ENCODE assay signal across 24 cellular contexts in the genomic region with DNA sequence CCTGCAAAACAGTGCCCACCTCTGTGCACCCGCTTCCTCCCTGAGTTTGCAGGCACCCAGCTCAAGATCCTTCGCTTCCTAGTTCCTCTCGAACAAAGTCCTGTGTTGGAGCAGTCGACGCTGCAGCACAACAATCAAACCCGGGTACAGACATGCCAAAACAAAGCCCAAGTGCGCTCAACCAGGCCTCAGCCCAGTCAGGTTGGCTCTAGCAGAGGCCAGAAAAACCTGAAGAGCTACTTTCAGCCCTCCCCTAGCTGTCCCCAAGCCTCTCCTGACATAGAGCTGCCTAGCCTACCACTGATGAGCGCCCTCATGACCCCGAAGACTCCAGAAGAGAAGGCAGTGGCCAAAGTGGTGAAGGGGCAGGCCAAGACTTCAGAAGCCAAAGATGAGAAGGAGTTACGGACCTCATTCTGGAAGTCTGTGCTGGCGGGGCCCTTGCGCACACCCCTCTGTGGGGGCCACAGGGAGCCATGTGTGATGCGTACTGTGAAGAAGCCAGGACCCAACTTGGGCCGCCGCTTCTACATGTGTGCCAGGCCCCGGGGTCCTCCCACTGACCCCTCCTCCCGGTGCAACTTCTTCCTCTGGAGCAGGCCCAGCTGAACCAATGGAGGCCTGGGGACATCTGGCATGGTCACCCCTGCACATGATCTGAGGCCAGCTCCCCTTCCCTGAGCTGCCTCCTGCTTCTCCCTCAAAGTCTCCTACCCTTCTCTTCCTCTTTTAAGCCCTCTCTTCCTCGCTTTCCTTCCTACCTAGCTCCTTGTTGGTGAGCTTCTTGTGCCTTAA. TPM values are rescaled to one million over a fixed set of nuclear protein-coding genes. Genes with fewer than 3 reads are reported as not detected.
A peak's percentile ranks its signal among the peaks of the same experiment; 100 is the strongest.
DNase-seq lines count a peak whose midpoint lies in the region; ATAC-seq, FAIRE-seq and TF ChIP-seq lines count a peak whose summit lies in the region.
"Had no signal": no experiment of that assay in that cellular context is flagged by ENCODE, and none has a peak within 500 bp of the region (broad histone marks: within the 10 kb centered on the region; RNA-seq: fewer than 3 reads in every experiment).

No MANE protein-coding gene starts in this region.

- H2AFZ ChIP-seq in HCT116 (ENCODE audit: low read depth, low read length, poor library complexity, severe bottlenecking), result no peak overlapping the region

- H3K27me3 ChIP-seq in HCT116 (ENCODE audit: insufficient read depth, low read length) (no peaks in the 10 kb centered on the region), foreskin keratinocyte (no peaks in the 10 kb centered on the region), small intestine (ENCODE audit: control insufficient read depth in 2 of 2, insufficient read depth in 2 of 2, low read length in 2 of 2) (no peaks in the 10 kb centered on the region)
- H3K27me3 ChIP-seq: BE2C, esophagus muscularis mucosa had no signal

- H3K9ac ChIP-seq in HCT116 (ENCODE audit: low read length), result no peak overlapping the region

- TF ChIP-seq CTCF in HCT116 (IDR thresholded peaks at IDR 0.05 in 2 of 3, conservative IDR thresholded peaks at IDR 0.05 in 1 of 3; ENCODE audit: borderline replicate concordance in 1 of 3, insufficient read depth in 1 of 3, low read depth in 2 of 3, low read length in 2 of 3) (no peak), WTC11 (IDR thresholded peaks at IDR 0.05) (no peak), foreskin keratinocyte (conservative IDR thresholded peaks at IDR 0.05) (no peak), D721Med (IDR thresholded peaks at IDR 0.05; ENCODE audit: insufficient read depth, missing control alignments) (no peak)

- H3K27me3 Mint-ChIP-seq in WTC11 (ENCODE audit: low read depth), result no peaks in the 10 kb centered on the region
- H3K27me3 Mint-ChIP-seq: activated CD8-positive, alpha-beta T cell treated with anti-CD3 and anti-CD28 coated beads for 36 hours; activated naive CD8-positive, alpha-beta T cell; stimulated activated naive CD8-positive, alpha-beta T cell treated with anti-CD3 and anti-CD28 coated beads, Interleukin-15, Interleukin-2, amounts not matched to agents 100 ng/mL and 50 ng/mL, for 24 hours had no signal

- FAIRE-seq in small intestine (lab: Jason Lieb, UNC), result no peak
- no peak for FAIRE-seq in D721Med (lab: Jason Lieb, UNC)

- H4K20me1 ChIP-seq in HCT116 (ENCODE audit: insufficient read depth), result no peaks in the 10 kb centered on the region

- H3K9me3 ChIP-seq in HCT116 (ENCODE audit: control insufficient read depth in 1 of 2, insufficient read depth in 1 of 2, low read depth in 1 of 2, low read length in 2 of 2), result no peaks in the 10 kb centered on the region
- H3K9me3 ChIP-seq in small intestine (ENCODE audit: control insufficient read depth, low read depth), result no peaks in the 10 kb centered on the region
- H3K9me3 ChIP-seq: BE2C, esophagus muscularis mucosa had no signal

- DNase-seq in HCT116 (ENCODE audit: low read depth, low spot score) (no peak), WTC11 (ENCODE audit: low spot score) (no peak), foreskin keratinocyte (peak in 1 of 2 donors; percentile 23), small intestine (no peak), D721Med (ENCODE audit: insufficient read length, low spot score) (no peak), COR-L47 (lab: John Stamatoyannopoulos, UW) (no peak), AG20443 (ENCODE audit: low spot score) (no peak)
- no peak for DNase-seq in stimulated activated CD4-positive, alpha-beta T cell treated with anti-CD3 and anti-CD28 coated beads, Interleukin-4, amount 100 ng/mL, for 24 hours
- DNase-seq: activated CD4-positive, CD25-positive, alpha-beta regulatory T cell; activated CD8-positive, alpha-beta T cell treated with anti-CD3 and anti-CD28 coated beads for 36 hours; activated T-cell treated with anti-CD3 and anti-CD28 coated beads, Interleukin-2, amount 50 U/mL, for 48 hours; BE2C; NCI-H1417; NCI-H774 had no signal

- H3K9me2 ChIP-seq in HCT116 (ENCODE audit: insufficient read depth), result no peaks in the 10 kb centered on the region

- H3K27ac ChIP-seq in HCT116 (ENCODE audit: low read depth, low read length) (peak overlapping the region; percentile 72; the same call in 1 of the 2 replicates), foreskin keratinocyte (peak overlapping the region; percentile 53), small intestine (ENCODE audit: low read depth in 1 of 2, low read length in 1 of 2) (peak overlapping the region; percentile 53 to 78)
- H3K27ac ChIP-seq: esophagus muscularis mucosa, SK-N-MC had no signal

- peak overlapping the region; percentile 58 for H3K4me2 ChIP-seq in HCT116 (ENCODE audit: low read length)

- POLR2A ChIA-PET in HCT116 (lab: Charles Lee) (no interaction called here), WTC11 (lab: Charles Lee) (no interaction called here)

- H3K36me3 ChIP-seq in HCT116 (ENCODE audit: control insufficient read depth in 1 of 2, insufficient read depth in 2 of 2, low read length in 2 of 2) (no peaks in the 10 kb centered on the region; a peak in 1 of 4 replicates), small intestine (ENCODE audit: control insufficient read depth in 2 of 2, insufficient read depth in 2 of 2, low read length in 2 of 2) (peaks cover 0 to 3% of the 10 kb centered on the region in 2 donors)

- peaks cover 14% of the 10 kb centered on the region for H3K79me2 ChIP-seq in HCT116 (ENCODE audit: insufficient read depth, low read length)

- no TSS peak for BruUV-seq in HCT116 (replicated peaks; lab: Mats Ljungman, UMichigan)

- H3K4me3 Mint-ChIP-seq in WTC11, result no peak overlapping the region
- H3K4me3 Mint-ChIP-seq: activated CD8-positive, alpha-beta T cell treated with anti-CD3 and anti-CD28 coated beads for 36 hours; activated naive CD8-positive, alpha-beta T cell; stimulated activated naive CD8-positive, alpha-beta T cell treated with anti-CD3 and anti-CD28 coated beads, Interleukin-15, Interleukin-2, amounts not matched to agents 100 ng/mL and 50 ng/mL, for 24 hours; T-helper 2 cell treated with Interferon-gamma antibody and Interleukin-4, amounts not matched to agents 5 μg/mL and 100 μg/mL, for 36 hours had no signal

- no peak for ATAC-seq in HCT116
- no peak for ATAC-seq in WTC11
- ATAC-seq in foreskin keratinocyte, result no peak
- ATAC-seq: activated CD8-positive, alpha-beta T cell treated with anti-CD3 and anti-CD28 coated beads for 36 hours had no signal

- peaks cover 16 to 57% of the 10 kb centered on the region in 2 experiments for H3K4me1 ChIP-seq in HCT116 (ENCODE audit: control insufficient read depth in 1 of 2, insufficient read depth in 2 of 2, low read length in 2 of 2)
- H3K4me1 ChIP-seq in foreskin keratinocyte, result peaks cover 8% of the 10 kb centered on the region
- peaks cover 0 to 8% of the 10 kb centered on the region in 2 donors for H3K4me1 ChIP-seq in small intestine (ENCODE audit: control insufficient read depth in 2 of 2, insufficient read depth in 1 of 2, low read depth in 1 of 2, low read length in 1 of 2)
- H3K4me1 ChIP-seq: BE2C had no signal

- CTCF ChIA-PET in HCT116 (lab: Charles Lee) (interaction anchor here (0.7 kb wide), 1 partner anchor 525 kb away, joined by 3 read pairs; no protein-coding TSS in a partner anchor), WTC11 (lab: Charles Lee) (no interaction called here)

- 79 to 91% (median 84%) methylated on average over 10 to 18 of the region's 18 CpGs for WGBS in small intestine, 3 donors

- H3K4me1 Mint-ChIP-seq in WTC11, result no peaks in the 10 kb centered on the region

- intact Hi-C loops in HCT116 (cut with micrococcal nuclease), result no loop called here

- no peaks in the 10 kb centered on the region for H3K9me3 Mint-ChIP-seq in WTC11
- H3K9me3 Mint-ChIP-seq: activated CD8-positive, alpha-beta T cell treated with anti-CD3 and anti-CD28 coated beads for 36 hours; stimulated activated naive CD8-positive, alpha-beta T cell treated with anti-CD3 and anti-CD28 coated beads, Interleukin-15, Interleukin-2, amounts not matched to agents 100 ng/mL and 50 ng/mL, for 24 hours; T-helper 2 cell treated with Interferon-gamma antibody and Interleukin-4, amounts not matched to agents 5 μg/mL and 100 μg/mL, for 36 hours had no signal

- TF ChIP-seq POLR2A in HCT116 (IDR thresholded peaks at IDR 0.05; ENCODE audit: borderline replicate concordance, extremely low read depth, insufficient read depth, insufficient read length), result no peak

- no peak for TF ChIP-seq RAD21 in HCT116 (IDR thresholded peaks at IDR 0.05; ENCODE audit: low read depth)

- H3K4me3 ChIP-seq in HCT116 (replicated peaks in 1 of 2; ENCODE audit: low read depth in 1 of 2, low read length in 2 of 2) (no peak overlapping the region), small intestine (ENCODE audit: low read depth in 1 of 2, low read length in 2 of 2) (no peak overlapping the region)
- H3K4me3 ChIP-seq: esophagus muscularis mucosa, SK-N-MC had no signal

- peak overlapping the region; percentile 63; the same call in 1 of the 2 replicates for H3K27ac Mint-ChIP-seq in WTC11
- H3K27ac Mint-ChIP-seq: activated CD8-positive, alpha-beta T cell treated with anti-CD3 and anti-CD28 coated beads for 36 hours; activated naive CD8-positive, alpha-beta T cell; stimulated activated naive CD8-positive, alpha-beta T cell treated with anti-CD3 and anti-CD28 coated beads, Interleukin-15, Interleukin-2, amounts not matched to agents 100 ng/mL and 50 ng/mL, for 24 hours; T-helper 2 cell treated with Interferon-gamma antibody and Interleukin-4, amounts not matched to agents 5 μg/mL and 100 μg/mL, for 36 hours had no signal

- RAD21 ChIA-PET in HCT116 (lab: Charles Lee; ENCODE audit: low non-redundant PET in 1 of 2, low total read pairs in 2 of 2, uncharacterized antibody in 2 of 2, unreplicated experiment in 2 of 2), result no interaction called here

- peaks cover 33% of the 10 kb centered on the region for H3K36me3 Mint-ChIP-seq in WTC11

TF ChIP-seq in HCT116, 20 proteins besides CTCF, POLR2A, EP300 and RAD21 (continues in another document):
- TF ChIP-seq EZH2 (IDR thresholded peaks at IDR 0.05) (no peak), EZH2phosphoT487 (IDR thresholded peaks at IDR 0.05; ENCODE audit: borderline replicate concordance) (no peak)

TF ChIP-seq in WTC11, 78 proteins besides CTCF, POLR2A, EP300 and RAD21 (continues in another document):
- TF ChIP-seq IRF2 (CRISPR knock-in tag; IDR thresholded peaks at IDR 0.05; ENCODE audit: borderline replicate concordance, low read depth), result no peak

RNA-seq across cellular contexts. Expression of gene APEX2, which starts 6.9 kb away (rescaled TPM):
- 28.2 TPM for total RNA-seq in HCT116 (2021; ENCODE audit: unreplicated experiment)
- 24.8 and 25.2 TPM in 2 replicates for polyA plus RNA-seq in HCT116 (2012)
- 18.7 to 19.9 TPM (median 19.3 TPM) in 3 replicates for total RNA-seq in WTC11 (2021)
- total RNA-seq in foreskin keratinocyte, result 18.9 and 21.2 TPM in 2 replicates
- 25.7 and 28.7 TPM in 2 replicates for polyA plus RNA-seq in foreskin keratinocyte
- 10 to 100 TPM; 11.2 to 14.6 (median 14.2) TPM for polyA plus RNA-seq in small intestine

RNA-seq across cellular contexts. Expression of gene PFKFB1, which starts 13.0 kb away (rescaled TPM):
- 0.81 TPM for total RNA-seq in HCT116 (2021; ENCODE audit: unreplicated experiment)
- 0.60 and 0.76 TPM in 2 replicates for polyA plus RNA-seq in HCT116 (2012)
- 0.42 to 1.1 TPM (median 0.60 TPM) in 3 replicates for total RNA-seq in WTC11 (2021)
- total RNA-seq in foreskin keratinocyte, result 0.17 and 0.18 TPM in 2 replicates
- polyA plus RNA-seq in foreskin keratinocyte, result 0.14 and 0.19 TPM in 2 replicates
- polyA plus RNA-seq in small intestine, result under 1 TPM in 1 of 3 donors, not detected in 2; 0.36 TPM
- total RNA-seq: H4, myocyte had no signal

RNA-seq across cellular contexts. Expression of gene ALAS2, which starts 23.8 kb away (rescaled TPM):
- total RNA-seq in HCT116 (2021; ENCODE audit: unreplicated experiment) (not detected), WTC11 (2021) (0.30 to 0.35 TPM in 2 of 3 replicates, not detected in the other), foreskin keratinocyte (not detected in 2 replicates)
- polyA plus RNA-seq in HCT116 (2012), result not detected in 2 replicates
- polyA plus RNA-seq in foreskin keratinocyte (not detected in 2 replicates), small intestine (1 to 10 TPM in 1 of 3 donors, under 1 TPM in 1, not detected in 1; 0.30 to 4.3 TPM)
- total RNA-seq: activated CD8-positive, alpha-beta T cell treated with anti-CD3 and anti-CD28 coated beads for 36 hours; G401; H4; left ventricle myocardium superior; myocyte had no signal
- polyA plus RNA-seq: urinary bladder had no signal
